8 cellular contexts compared by ENCODE assay signal in genomic region chr9:137421838-137422667, GRCh38. TPM values are rescaled to one million over a fixed set of nuclear protein-coding genes. Genes with fewer than 3 reads are reported as not detected.
DNase-seq lines count a peak whose midpoint lies in the region; ATAC-seq and TF ChIP-seq lines count a peak whose summit lies in the region.

No MANE protein-coding gene starts in this region.

- H3K9me3 ChIP-seq in fibroblast of lung (ENCODE audit: control insufficient read depth, insufficient read depth, low read depth, low read length) (no peaks in the 10 kb centered on the region), sigmoid colon (no peaks in the 10 kb centered on the region)

- intact Hi-C loops in sigmoid colon (cut with DNase I), result loop anchor here (5.0 kb wide), 1 partner anchor 35 kb away; the partner anchor contains the start of gene NSMF

- H3K27me3 ChIP-seq in fibroblast of lung (ENCODE audit: control insufficient read depth, insufficient read depth, low read length) (no peaks in the 10 kb centered on the region), sigmoid colon (no peaks in the 10 kb centered on the region)

- peak; percentile 1 for ATAC-seq in GM18909 (IDR thresholded peaks at IDR 0.05; ENCODE audit: poor library complexity, unreplicated experiment)
- no peak for ATAC-seq in GM19452 (IDR thresholded peaks at IDR 0.05; ENCODE audit: unreplicated experiment)

- DNase-seq in RWPE1 (ENCODE audit: low spot score) (no peak), fibroblast of lung (ENCODE audit: low read depth in 2 of 2) (no peak), sigmoid colon (peak; percentile 37), hepatic stellate cell (ENCODE audit: low spot score) (no peak), SIG-M5 treated with dmso at 0.1 percent for 504 hours (lab: John Stamatoyannopoulos, UW; ENCODE audit: unreplicated experiment) (no peak), NCI-H2196 (lab: John Stamatoyannopoulos, UW; ENCODE audit: unreplicated experiment) (no peak)

- POLR2A ChIA-PET in RWPE1 (lab: Yijun Ruan, JAX; ENCODE audit: low non-redundant PET), result interaction anchor here (0.6 to 1.3 kb wide), 2 partner anchors 9 to 111 kb away, joined by 3 to 5 read pairs; no protein-coding TSS in a partner anchor

- peak overlapping the region; percentile 76 for H3K9ac ChIP-seq in fibroblast of lung (ENCODE audit: insufficient read depth, low read length)

- 1 to 4% methylated on average over 12 of the region's 12 CpGs for WGBS in sigmoid colon, 2 donors

- H2AFZ ChIP-seq in fibroblast of lung (ENCODE audit: low read length), result peak overlapping the region; percentile 87

- H3K4me3 ChIP-seq in fibroblast of lung (replicated peaks in 1 of 4; ENCODE audit: control extremely low read depth in 1 of 4, insufficient read depth in 1 of 4, low read depth in 3 of 4, low read length in 4 of 4) (peak overlapping the region; percentile 85 to 90 (median 86)), sigmoid colon (peak overlapping the region; percentile 34 to 94 (median 86))

- peak overlapping the region; percentile 83 for H3K27ac ChIP-seq in RWPE1
- H3K27ac ChIP-seq in fibroblast of lung (ENCODE audit: insufficient read depth, low read length), result peak overlapping the region; percentile 54
- peak overlapping the region; percentile 34 to 77 (median 70) for H3K27ac ChIP-seq in sigmoid colon

- TF ChIP-seq CTCF in RWPE1 (conservative IDR thresholded peaks at IDR 0.05; ENCODE audit: low read depth), result no peak
- no peak for TF ChIP-seq CTCF in fibroblast of lung (conservative IDR thresholded peaks at IDR 0.05 in 1 of 2, IDR thresholded peaks at IDR 0.05 in 1 of 2; ENCODE audit: low read depth in 1 of 2, low read length in 2 of 2)
- TF ChIP-seq CTCF in sigmoid colon (IDR thresholded peaks at IDR 0.05), result no peak

- no peaks in the 10 kb centered on the region for H4K20me1 ChIP-seq in fibroblast of lung (ENCODE audit: control insufficient read depth, extremely low read depth, insufficient read depth, low read length)

- no peak for TF ChIP-seq EP300 in sigmoid colon (IDR thresholded peaks at IDR 0.05)

- peaks cover 2% of the 10 kb centered on the region for H3K79me2 ChIP-seq in fibroblast of lung (ENCODE audit: control insufficient read depth, insufficient read depth, low read length)

- H3K4me2 ChIP-seq in fibroblast of lung (ENCODE audit: extremely low read depth, insufficient read depth, low read length), result peak overlapping the region; percentile 89

- no peaks in the 10 kb centered on the region for H3K36me3 ChIP-seq in fibroblast of lung (ENCODE audit: control insufficient read depth, insufficient read depth, low read length)
- no peaks in the 10 kb centered on the region for H3K36me3 ChIP-seq in sigmoid colon

- CTCF ChIA-PET in RWPE1 (lab: Yijun Ruan, JAX), result interaction anchor here (0.7 to 1.9 kb wide), 9 partner anchors 9 to 166 kb away, joined by 3 to 16 read pairs (median 4); partner anchors contain the start of gene NRARP

- TF ChIP-seq POLR2A in sigmoid colon (IDR thresholded peaks at IDR 0.05), result no peak

- H3K4me1 ChIP-seq in fibroblast of lung (ENCODE audit: control insufficient read depth, extremely low read depth, insufficient read depth, low read length) (peaks cover 8% of the 10 kb centered on the region), sigmoid colon (peaks cover 0 to 45% (median 34%) of the 10 kb centered on the region in 4 donors)

RNA-seq across cellular contexts. Expression of gene EXD3, which starts 0.9 kb away (rescaled TPM):
- total RNA-seq in fibroblast of lung, result 7.4 and 13.0 TPM in 2 replicates
- 1.7 and 2.6 TPM in 2 replicates for polyA plus RNA-seq in fibroblast of lung
- polyA plus RNA-seq in fibroblast of lung (2012), result 5.6 and 7.2 TPM in 2 replicates
- 2.4 and 6.2 TPM in 2 replicates for polyA minus RNA-seq in fibroblast of lung (ENCODE audit: low replicate concordance)
- 10 to 100 TPM in 2 of 4 donors, 1 to 10 TPM in 2; 8.9 to 25.5 (median 11.8) TPM for total RNA-seq in sigmoid colon
- 10 to 100 TPM; 18.0 to 29.7 (median 26.6) TPM for polyA plus RNA-seq in sigmoid colon

RNA-seq across cellular contexts. Expression of gene NOXA1, which starts 1.1 kb away (rescaled TPM):
- total RNA-seq in fibroblast of lung (0.66 and 0.77 TPM in 2 replicates), sigmoid colon (1 to 10 TPM; 1.4 to 3.3 (median 2.9) TPM)
- polyA plus RNA-seq in fibroblast of lung (0.08 TPM in 1 of 2 replicates, not detected in the other), sigmoid colon (10 to 100 TPM; 15.0 to 16.4 (median 15.4) TPM)
- polyA plus RNA-seq in fibroblast of lung (2012), result 0.15 and 0.21 TPM in 2 replicates
- polyA minus RNA-seq in fibroblast of lung (ENCODE audit: low replicate concordance), result not detected in 2 replicates

RNA-seq across cellular contexts. Expression of gene ENTPD8, which starts 19.1 kb away (rescaled TPM):
- total RNA-seq in fibroblast of lung, result under 0.01 TPM in 1 of 2 replicates, not detected in the other
- polyA plus RNA-seq in fibroblast of lung, result not detected in 2 replicates
- not detected in 2 replicates for polyA plus RNA-seq in fibroblast of lung (2012)
- not detected in 2 replicates for polyA minus RNA-seq in fibroblast of lung (ENCODE audit: low replicate concordance)
- under 1 TPM in 1 of 4 donors, not detected in 3; 0.71 TPM for total RNA-seq in sigmoid colon
- polyA plus RNA-seq in sigmoid colon, result 10 to 100 TPM; 32.4 to 65.3 (median 44.4) TPM

RNA-seq across cellular contexts. Expression of gene NSMF, which starts 37.1 kb away (rescaled TPM):
- total RNA-seq in fibroblast of lung, result 10.8 and 13.4 TPM in 2 replicates
- 15.0 and 22.8 TPM in 2 replicates for polyA plus RNA-seq in fibroblast of lung
- polyA plus RNA-seq in fibroblast of lung (2012), result 24.7 and 26.0 TPM in 2 replicates
- 21.8 and 30.1 TPM in 2 replicates for polyA minus RNA-seq in fibroblast of lung (ENCODE audit: low replicate concordance)
- total RNA-seq in sigmoid colon, result 10 to 100 TPM; 21.8 to 33.8 (median 27.4) TPM
- polyA plus RNA-seq in sigmoid colon, result 10 to 100 TPM; 24.0 to 50.4 (median 42.4) TPM
